ENCODE assay signal across 8 cellular contexts in genomic region chr20:33444797-33445560, GRCh38. TPM values are rescaled to one million over a fixed set of nuclear protein-coding genes. Genes with fewer than 3 reads are reported as not detected.
DNase-seq lines count a peak whose midpoint lies in the region; ATAC-seq, FAIRE-seq and TF ChIP-seq lines count a peak whose summit lies in the region.

No MANE protein-coding gene starts in this region.

- FAIRE-seq in frontal cortex (lab: Jason Lieb, UNC), result no peak

- intact Hi-C loops in A673 (cut with micrococcal nuclease; ENCODE audit: unreplicated experiment), result no loop called here

- ATAC-seq in GM19023 (IDR thresholded peaks at IDR 0.05; ENCODE audit: unreplicated experiment), result no peak
- no peak for ATAC-seq in HG03196 (IDR thresholded peaks at IDR 0.05; ENCODE audit: unreplicated experiment)

- no peaks in the 10 kb centered on the region for H3K36me3 ChIP-seq in A673 (ENCODE audit: insufficient read depth, low read length, poor library complexity, severe bottlenecking)

- DNase-seq in A673 (ENCODE audit: low spot score) (no peak), HK-2 (ENCODE audit: unreplicated experiment) (peak; percentile 46), fibroblast of villous mesenchyme (ENCODE audit: low read depth) (peak; percentile 13), frontal cortex (ENCODE audit: low spot score in 2 of 2) (no peak)
- peak; percentile 30 for DNase-seq in activated CD4-positive, alpha-beta T cell treated with anti-CD3 and anti-CD28 coated beads, Interleukin-2, amount 50 U/mL, for 1 hour
- peak; percentile 44 for DNase-seq in stimulated activated CD4-positive, alpha-beta T cell treated with anti-CD3 and anti-CD28 coated beads, Interleukin-1b, Interleukin-23, amount 100 ng/mL, for 48 hours

- no peaks in the 10 kb centered on the region for H3K9me3 ChIP-seq in A673 (ENCODE audit: low read depth, low read length, poor library complexity, severe bottlenecking)

- POLR2A ChIA-PET in A673 (lab: Charles Lee; ENCODE audit: low non-redundant PET), result no interaction called here

- no peaks in the 10 kb centered on the region for H3K27me3 ChIP-seq in A673 (replicated peaks; ENCODE audit: insufficient read depth, low read depth, low read length, poor library complexity)

- 0 out of 2 replicates have a peak, but pooled peaks have one; percentile 21 for TF ChIP-seq CTCF in A673 (conservative IDR thresholded peaks at IDR 0.05; ENCODE audit: low read depth, low read length)
- TF ChIP-seq CTCF in fibroblast of villous mesenchyme (IDR thresholded peaks at IDR 0.05; ENCODE audit: insufficient read depth, low read depth, low read length), result peak; percentile 32

- BruUV-seq in A673 (replicated peaks; lab: Mats Ljungman, UMichigan), result no TSS peak

- H3K4me1 ChIP-seq in A673 (ENCODE audit: insufficient read depth, low read length, poor library complexity, severe bottlenecking), result peaks cover 6% of the 10 kb centered on the region

- H3K4me3 ChIP-seq in A673 (ENCODE audit: low read depth, low read length, poor library complexity, severe bottlenecking) (peak overlapping the region; percentile 79), fibroblast of villous mesenchyme (ENCODE audit: low read depth, low read length) (peak overlapping the region; percentile 73)

- CTCF ChIA-PET in A673 (lab: Charles Lee), result interaction anchor here (0.7 kb wide), 1 partner anchor 13 kb away, joined by 4 read pairs; no protein-coding TSS in a partner anchor

- H3K27ac ChIP-seq in A673 (ENCODE audit: low read depth, low read length, poor library complexity, severe bottlenecking), result no peak overlapping the region

RNA-seq across cellular contexts. Expression of gene SNTA1, which starts 1.4 kb away (rescaled TPM):
- total RNA-seq in A673 (2021) (4.4 and 7.5 TPM in 2 replicates), fibroblast of villous mesenchyme (6.0 and 20.3 TPM in 2 replicates), frontal cortex (13.5 TPM)

RNA-seq across cellular contexts. Expression of gene CDK5RAP1, which starts 43.7 kb away (rescaled TPM):
- total RNA-seq in A673 (2021), result 52.7 and 62.1 TPM in 2 replicates
- total RNA-seq in fibroblast of villous mesenchyme, result 19.3 and 22.5 TPM in 2 replicates
- 22.8 TPM for total RNA-seq in frontal cortex

RNA-seq across cellular contexts. Expression of gene CBFA2T2, which starts 44.9 kb away (rescaled TPM):
- 13.1 and 15.2 TPM in 2 replicates for total RNA-seq in A673 (2021)
- total RNA-seq in fibroblast of villous mesenchyme, result 4.8 and 5.6 TPM in 2 replicates
- total RNA-seq in frontal cortex, result 24.9 TPM

Comparison
In these comparisons a context has a peak if more than half of its experiments do, and no peak if none do; other contexts are left out.
1. DNase-seq: peak in HK-2 (single experiment), activated CD4-positive, alpha-beta T cell treated with anti-CD3 and anti-CD28 coated beads, Interleukin-2, amount 50 U/mL, for 1 hour (single experiment), fibroblast of villous mesenchyme (single experiment) and stimulated activated CD4-positive, alpha-beta T cell treated with anti-CD3 and anti-CD28 coated beads, Interleukin-1b, Interleukin-23, amount 100 ng/mL, for 48 hours (single experiment); none in A673 (single experiment) and frontal cortex (0 of 2).